26 cellular contexts compared by ENCODE assay signal in the genomic region with DNA sequence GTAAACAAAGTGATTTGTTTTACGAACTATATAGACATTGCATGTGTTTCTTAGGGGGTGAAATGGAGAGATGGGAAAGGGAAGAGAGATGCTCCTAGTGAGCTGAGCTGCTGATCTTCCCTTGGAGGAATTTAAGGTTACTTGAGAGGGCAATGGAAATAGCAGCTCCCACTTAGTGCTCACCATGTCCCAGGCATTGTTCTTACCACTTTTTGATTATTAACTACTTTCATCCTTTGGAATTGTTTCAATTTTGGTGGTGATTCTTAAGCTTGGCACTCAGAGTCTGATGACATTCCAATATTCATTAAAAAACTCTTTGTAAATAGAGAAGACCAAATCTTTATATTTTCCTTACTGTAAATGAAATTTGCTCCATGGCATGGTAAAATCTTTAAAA.
DNase-seq lines count a peak whose midpoint lies in the region; ATAC-seq and TF ChIP-seq lines count a peak whose summit lies in the region.
"Had no signal": no experiment of that assay in that cellular context is flagged by ENCODE, and none has a peak within 500 bp of the region (broad histone marks: within the 10 kb centered on the region; RNA-seq: fewer than 3 reads in every experiment).

No MANE protein-coding gene starts in this region.

- TF ChIP-seq CTCF in GM23338 (conservative IDR thresholded peaks at IDR 0.05; ENCODE audit: low read depth in 2 of 2) (no peak), choroid plexus epithelial cell (conservative IDR thresholded peaks at IDR 0.05; ENCODE audit: low read depth, low read length) (no peak), kidney epithelial cell (IDR thresholded peaks at IDR 0.05; ENCODE audit: insufficient read depth, low read length, poor library complexity, severe bottlenecking) (no peak), right atrium auricular region (IDR thresholded peaks at IDR 0.05) (no peak)

- no peaks in the 10 kb centered on the region for H3K4me1 ChIP-seq in GM23338 (ENCODE audit: insufficient read depth)
- peaks cover 0 to 5% of the 10 kb centered on the region in 2 donors for H3K4me1 ChIP-seq in right atrium auricular region
- H3K4me1 ChIP-seq: BE2C had no signal

- H3K4me3 Mint-ChIP-seq in GM23338, result no peak overlapping the region
- H3K4me3 Mint-ChIP-seq: activated naive CD8-positive, alpha-beta T cell; CD8-positive, alpha-beta T cell; natural killer cell treated with Interleukin-12 subunit alpha and Interleukin-12 subunit beta and Interleukin-15 and Interleukin-18, amount 100 ng/mL, for 72 hours had no signal

- H3K27ac ChIP-seq in GM23338 (ENCODE audit: low read depth), result peak overlapping the region; percentile 17; the same call in 1 of the 2 replicates
- no peak overlapping the region for H3K27ac ChIP-seq in right atrium auricular region

- no peak for ATAC-seq in GM23338
- ATAC-seq in GM21381 (IDR thresholded peaks at IDR 0.05; ENCODE audit: unreplicated experiment), result no peak
- ATAC-seq in GM19324 (IDR thresholded peaks at IDR 0.05; ENCODE audit: low FRiP score, unreplicated experiment), result no peak
- ATAC-seq: CD8-positive, alpha-beta T cell; left cardiac atrium; natural killer cell treated with Interleukin-12 subunit alpha and Interleukin-12 subunit beta and Interleukin-15 and Interleukin-18, amount 100 ng/mL, for 72 hours had no signal

- in situ Hi-C loops in ACHN (cut with HindIII; ENCODE audit: low pct_ligation_motif_present, low pct_unique_long_range_greater_than_20kb, low sequenced_read_pairs), result no loop called here

- H3K9me2 ChIP-seq in GM23338 (ENCODE audit: insufficient read depth), result no peaks in the 10 kb centered on the region; the same call in 1 of the 2 replicates

- H3K9me3 ChIP-seq in right atrium auricular region, result no peaks in the 10 kb centered on the region
- H3K9me3 ChIP-seq: BE2C had no signal

- no peak overlapping the region for H3K4me2 ChIP-seq in GM23338
- H3K4me2 ChIP-seq: smooth muscle cell had no signal

- H3K27me3 ChIP-seq in GM23338 (ENCODE audit: insufficient read depth) (no peaks in the 10 kb centered on the region), kidney epithelial cell (ENCODE audit: control insufficient read depth, insufficient read depth, low read length) (no peaks in the 10 kb centered on the region), right atrium auricular region (no peaks in the 10 kb centered on the region)
- H3K27me3 ChIP-seq: BE2C had no signal

- H3F3A ChIP-seq in GM23338 (replicated peaks; ENCODE audit: low read depth), result no peaks in the 10 kb centered on the region

- DNase-seq in ACHN (peak; percentile 78), GM23338 (ENCODE audit: low spot score) (no peak), choroid plexus epithelial cell (ENCODE audit: low read depth) (peak; percentile 57), kidney epithelial cell (ENCODE audit: low read depth) (peak; percentile 59), NCI-H1105 (lab: John Stamatoyannopoulos, UW) (no peak), right atrium auricular region (ENCODE audit: low spot score) (no peak)
- DNase-seq: 8988T; activated CD4-positive, alpha-beta T cell treated with anti-CD3 and anti-CD28 coated beads for 48 hours; BE2C; CD8-positive, alpha-beta T cell; DMS 273 treated with DMSO at 0.1 percent for 48 hours; effector CD4-positive, alpha-beta T cell; GOT3; left cardiac atrium; NCI-H1048; NCI-H1694 treated with DMSO at 0.1 percent for 48 hours; NCI-H446 treated with DMSO at 0.1 percent for 48 hours; NCI-H774; occipital lobe; stimulated activated naive CD4-positive, alpha-beta T cell; T1000 had no signal

- H3K79me2 ChIP-seq in GM23338 (replicated peaks; ENCODE audit: insufficient read depth), result no peaks in the 10 kb centered on the region

- H4K20me1 ChIP-seq in GM23338 (replicated peaks; ENCODE audit: insufficient read depth), result no peaks in the 10 kb centered on the region

- peaks cover 5% of the 10 kb centered on the region for H3K27me3 Mint-ChIP-seq in GM23338 (ENCODE audit: insufficient read depth, low read depth, poor library complexity)
- H3K27me3 Mint-ChIP-seq: activated naive CD8-positive, alpha-beta T cell had no signal

- no peak overlapping the region for H3K27ac Mint-ChIP-seq in GM23338
- H3K27ac Mint-ChIP-seq: activated naive CD8-positive, alpha-beta T cell; CD8-positive, alpha-beta T cell; natural killer cell treated with Interleukin-12 subunit alpha and Interleukin-12 subunit beta and Interleukin-15 and Interleukin-18, amount 100 ng/mL, for 72 hours had no signal

- peaks cover 50% of the 10 kb centered on the region for H3K36me3 Mint-ChIP-seq in GM23338 (ENCODE audit: low read depth)
- H3K36me3 Mint-ChIP-seq: natural killer cell treated with Interleukin-12 subunit alpha and Interleukin-12 subunit beta and Interleukin-15 and Interleukin-18, amount 100 ng/mL, for 72 hours had no signal

- no peak overlapping the region for H3K4me3 ChIP-seq in GM23338
- H3K4me3 ChIP-seq in choroid plexus epithelial cell (ENCODE audit: low read depth, low read length), result no peak overlapping the region
- no peak overlapping the region for H3K4me3 ChIP-seq in kidney epithelial cell (ENCODE audit: low read depth, low read length)
- no peak overlapping the region for H3K4me3 ChIP-seq in right atrium auricular region
- H3K4me3 ChIP-seq: smooth muscle cell had no signal

- H2AFZ ChIP-seq in GM23338, result no peak overlapping the region

- no peaks in the 10 kb centered on the region for H3K9me3 Mint-ChIP-seq in GM23338
- H3K9me3 Mint-ChIP-seq: CD8-positive, alpha-beta T cell; natural killer cell treated with Interleukin-12 subunit alpha and Interleukin-12 subunit beta and Interleukin-15 and Interleukin-18, amount 100 ng/mL, for 72 hours had no signal

- no peaks in the 10 kb centered on the region; the same call in 2 of the 3 replicates for H3K4me1 Mint-ChIP-seq in GM23338

- H3K36me3 ChIP-seq in GM23338 (ENCODE audit: insufficient read depth), result peaks cover 5% of the 10 kb centered on the region; the same call in 1 of the 2 replicates
- peaks cover 2% of the 10 kb centered on the region for H3K36me3 ChIP-seq in kidney epithelial cell (ENCODE audit: control insufficient read depth, insufficient read depth, low read length)
- peaks cover 34% of the 10 kb centered on the region for H3K36me3 ChIP-seq in right atrium auricular region

TF ChIP-seq in GM23338, 12 proteins besides CTCF, POLR2A, EP300 and RAD21:
- TF ChIP-seq NANOG (IDR thresholded peaks at IDR 0.05; ENCODE audit: borderline replicate concordance), result no peak
- TF ChIP-seq EZH2 (IDR thresholded peaks at IDR 0.05; ENCODE audit: low read depth, unreplicated experiment), result no peak
- TF ChIP-seq POLR2AphosphoS5 (IDR thresholded peaks at IDR 0.05; ENCODE audit: low read depth), result no peak
- no peak for TF ChIP-seq ZNF114 (CRISPR knock-in tag; IDR thresholded peaks at IDR 0.05)
- TF ChIP-seq, protein P1, sequence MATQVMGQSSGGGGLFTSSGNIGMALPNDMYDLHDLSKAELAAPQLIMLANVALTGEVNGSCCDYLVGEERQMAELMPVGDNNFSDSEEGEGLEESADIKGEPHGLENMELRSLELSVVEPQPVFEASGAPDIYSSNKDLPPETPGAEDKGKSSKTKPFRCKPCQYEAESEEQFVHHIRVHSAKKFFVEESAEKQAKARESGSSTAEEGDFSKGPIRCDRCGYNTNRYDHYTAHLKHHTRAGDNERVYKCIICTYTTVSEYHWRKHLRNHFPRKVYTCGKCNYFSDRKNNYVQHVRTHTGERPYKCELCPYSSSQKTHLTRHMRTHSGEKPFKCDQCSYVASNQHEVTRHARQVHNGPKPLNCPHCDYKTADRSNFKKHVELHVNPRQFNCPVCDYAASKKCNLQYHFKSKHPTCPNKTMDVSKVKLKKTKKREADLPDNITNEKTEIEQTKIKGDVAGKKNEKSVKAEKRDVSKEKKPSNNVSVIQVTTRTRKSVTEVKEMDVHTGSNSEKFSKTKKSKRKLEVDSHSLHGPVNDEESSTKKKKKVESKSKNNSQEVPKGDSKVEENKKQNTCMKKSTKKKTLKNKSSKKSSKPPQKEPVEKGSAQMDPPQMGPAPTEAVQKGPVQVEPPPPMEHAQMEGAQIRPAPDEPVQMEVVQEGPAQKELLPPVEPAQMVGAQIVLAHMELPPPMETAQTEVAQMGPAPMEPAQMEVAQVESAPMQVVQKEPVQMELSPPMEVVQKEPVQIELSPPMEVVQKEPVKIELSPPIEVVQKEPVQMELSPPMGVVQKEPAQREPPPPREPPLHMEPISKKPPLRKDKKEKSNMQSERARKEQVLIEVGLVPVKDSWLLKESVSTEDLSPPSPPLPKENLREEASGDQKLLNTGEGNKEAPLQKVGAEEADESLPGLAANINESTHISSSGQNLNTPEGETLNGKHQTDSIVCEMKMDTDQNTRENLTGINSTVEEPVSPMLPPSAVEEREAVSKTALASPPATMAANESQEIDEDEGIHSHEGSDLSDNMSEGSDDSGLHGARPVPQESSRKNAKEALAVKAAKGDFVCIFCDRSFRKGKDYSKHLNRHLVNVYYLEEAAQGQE (IDR thresholded peaks at IDR 0.05; ENCODE audit: unreplicated experiment), result no peak
- TF ChIP-seq, protein P2, sequence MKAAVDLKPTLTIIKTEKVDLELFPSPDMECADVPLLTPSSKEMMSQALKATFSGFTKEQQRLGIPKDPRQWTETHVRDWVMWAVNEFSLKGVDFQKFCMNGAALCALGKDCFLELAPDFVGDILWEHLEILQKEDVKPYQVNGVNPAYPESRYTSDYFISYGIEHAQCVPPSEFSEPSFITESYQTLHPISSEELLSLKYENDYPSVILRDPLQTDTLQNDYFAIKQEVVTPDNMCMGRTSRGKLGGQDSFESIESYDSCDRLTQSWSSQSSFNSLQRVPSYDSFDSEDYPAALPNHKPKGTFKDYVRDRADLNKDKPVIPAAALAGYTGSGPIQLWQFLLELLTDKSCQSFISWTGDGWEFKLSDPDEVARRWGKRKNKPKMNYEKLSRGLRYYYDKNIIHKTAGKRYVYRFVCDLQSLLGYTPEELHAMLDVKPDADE (IDR thresholded peaks at IDR 0.05), result no peak

Comparison
In these comparisons a context has a peak if more than half of its experiments do, and no peak if none do; other contexts are left out.
1. DNase-seq: peak in ACHN (single experiment), choroid plexus epithelial cell (single experiment) and kidney epithelial cell (single experiment); none in GM23338 (single experiment), NCI-H1105 (single experiment) and right atrium auricular region (single experiment).